In genomic region chr2:239109041-239109915, GRCh38 we compare ENCODE assay signal across 11 cellular contexts.
A peak's percentile ranks its signal among the peaks of the same experiment; 100 is the strongest.
DNase-seq lines count a peak whose midpoint lies in the region; ATAC-seq and TF ChIP-seq lines count a peak whose summit lies in the region.
"Had no signal": no experiment of that assay in that cellular context is flagged by ENCODE, and none has a peak within 500 bp of the region (broad histone marks: within the 10 kb centered on the region; RNA-seq: fewer than 3 reads in every experiment).

No MANE protein-coding gene starts in this region.

- peak in 1 of 2 experiments; percentile 4 for DNase-seq in Caco-2
- peak; percentile 44 for DNase-seq in NCI-H2029 treated with DMSO at 0.1 percent for 48 hours (lab: John Stamatoyannopoulos, UW)
- DNase-seq in choroid plexus epithelial cell (ENCODE audit: low read depth), result peak; percentile 18
- DNase-seq in iPS-NIHi11 (ENCODE audit: low spot score), result no peak
- no peak for DNase-seq in GDM1 (lab: John Stamatoyannopoulos, UW)
- DNase-seq: CD4-positive, CD25-positive, alpha-beta regulatory T cell had no signal

- no TSS peak for BruUV-seq in Caco-2 (replicated peaks; lab: Mats Ljungman, UMichigan)

- H3K4me1 ChIP-seq in Caco-2, result no peaks in the 10 kb centered on the region
- peaks cover 2 to 34% of the 10 kb centered on the region in 2 donors for H3K4me1 ChIP-seq in muscle layer of duodenum (ENCODE audit: control insufficient read depth in 1 of 2, insufficient read depth in 2 of 2, low read length in 2 of 2)

- H3K27ac Mint-ChIP-seq in Caco-2 (ENCODE audit: unreplicated experiment), result peak overlapping the region; percentile 11

- H3K27ac ChIP-seq in muscle layer of duodenum (ENCODE audit: low read length), result peak overlapping the region; percentile 11
- H3K27ac ChIP-seq: epithelial cell of prostate had no signal

- H3K4me3 ChIP-seq in Caco-2 (ENCODE audit: low read depth, low read length) (no peak overlapping the region), choroid plexus epithelial cell (ENCODE audit: low read depth, low read length) (no peak overlapping the region), muscle layer of duodenum (ENCODE audit: low read depth in 1 of 2, low read length in 2 of 2) (no peak overlapping the region)

- no peaks in the 10 kb centered on the region for H3K27me3 Mint-ChIP-seq in Caco-2 (ENCODE audit: insufficient read depth, unreplicated experiment)
- H3K27me3 Mint-ChIP-seq: CD4-positive, CD25-positive, alpha-beta regulatory T cell had no signal

- ATAC-seq in HG03439 (IDR thresholded peaks at IDR 0.05; ENCODE audit: unreplicated experiment) (no peak), HG02798 (IDR thresholded peaks at IDR 0.05; ENCODE audit: poor library complexity, unreplicated experiment) (no peak)

- intact Hi-C loops in Caco-2 (cut with micrococcal nuclease; ENCODE audit: unreplicated experiment), result no loop called here

- H3K36me3 ChIP-seq in Caco-2 (ENCODE audit: control insufficient read depth, insufficient read depth, low read length), result no peaks in the 10 kb centered on the region
- H3K36me3 ChIP-seq in muscle layer of duodenum (ENCODE audit: control insufficient read depth in 1 of 2, insufficient read depth in 2 of 2, low read length in 2 of 2), result peaks cover 22 to 73% of the 10 kb centered on the region in 2 donors

- POLR2A ChIA-PET in Caco-2 (lab: Charles Lee), result no interaction called here

- no peaks in the 10 kb centered on the region for H3K9me3 Mint-ChIP-seq in Caco-2 (ENCODE audit: unreplicated experiment)
- H3K9me3 Mint-ChIP-seq: CD4-positive, CD25-positive, alpha-beta regulatory T cell; neural crest cell had no signal

- no peaks in the 10 kb centered on the region for H3K36me3 Mint-ChIP-seq in Caco-2 (ENCODE audit: insufficient read depth, unreplicated experiment)

- H3K27me3 ChIP-seq in Caco-2 (replicated peaks; ENCODE audit: control insufficient read depth, insufficient read depth, low read length), result no peaks in the 10 kb centered on the region
- H3K27me3 ChIP-seq in muscle layer of duodenum (ENCODE audit: low read depth, low read length), result no peaks in the 10 kb centered on the region

- H3K9me3 ChIP-seq in Caco-2 (no peaks in the 10 kb centered on the region), muscle layer of duodenum (ENCODE audit: control insufficient read depth in 1 of 2, low read length in 2 of 2) (no peaks in the 10 kb centered on the region)

- H3K4me1 Mint-ChIP-seq in Caco-2 (ENCODE audit: low read depth, unreplicated experiment), result no peaks in the 10 kb centered on the region
- H3K4me1 Mint-ChIP-seq: neural crest cell had no signal

- TF ChIP-seq CTCF in Caco-2 (IDR thresholded peaks at IDR 0.05; ENCODE audit: insufficient read depth in 1 of 2, low read depth in 1 of 2, low read length in 1 of 2, severe bottlenecking in 1 of 2, unreplicated experiment in 1 of 2) (no peak), choroid plexus epithelial cell (conservative IDR thresholded peaks at IDR 0.05; ENCODE audit: low read depth, low read length) (no peak)

- no peak overlapping the region for H3K4me3 Mint-ChIP-seq in Caco-2 (ENCODE audit: unreplicated experiment)
- H3K4me3 Mint-ChIP-seq: neural crest cell had no signal

- CTCF ChIA-PET in Caco-2 (lab: Charles Lee), result no interaction called here

Comparison
In these comparisons a context has a peak if more than half of its experiments do, and no peak if none do; other contexts are left out.
1. DNase-seq: peak in NCI-H2029 treated with DMSO at 0.1 percent for 48 hours (single experiment) and choroid plexus epithelial cell (single experiment); none in iPS-NIHi11 (single experiment) and GDM1 (single experiment).